Comparison of ENCODE assay signal across 16 cellular contexts in genomic region chr12:52927964-52928363, GRCh38. TPM values are rescaled to one million over a fixed set of nuclear protein-coding genes. Genes with fewer than 3 reads are reported as not detected.
DNase-seq lines count a peak whose midpoint lies in the region; ATAC-seq and TF ChIP-seq lines count a peak whose summit lies in the region.
"Had no signal": no experiment of that assay in that cellular context is flagged by ENCODE, and none has a peak within 500 bp of the region (broad histone marks: within the 10 kb centered on the region; RNA-seq: fewer than 3 reads in every experiment).

No MANE protein-coding gene starts in this region.

- no peaks in the 10 kb centered on the region for H3K36me3 Mint-ChIP-seq in endothelial cell (ENCODE audit: low read depth, unreplicated experiment)
- H3K36me3 Mint-ChIP-seq: naive thymus-derived CD8-positive, alpha-beta T cell had no signal

- ATAC-seq in HG02588 (IDR thresholded peaks at IDR 0.05; ENCODE audit: unreplicated experiment) (no peak), GM21360 (IDR thresholded peaks at IDR 0.05; ENCODE audit: unreplicated experiment) (no peak)
- ATAC-seq: activated CD4-positive, alpha-beta T cell treated with anti-CD3 and anti-CD28 coated beads for 36 hours; naive thymus-derived CD8-positive, alpha-beta T cell had no signal

- H3K9me3 Mint-ChIP-seq in endothelial cell (ENCODE audit: unreplicated experiment): no peaks in the 10 kb centered on the region
- H3K9me3 Mint-ChIP-seq: naive thymus-derived CD8-positive, alpha-beta T cell had no signal

- no peak overlapping the region for H2AFZ ChIP-seq in osteoblast (ENCODE audit: low read length)

- DNase-seq in NT2/D1 (ENCODE audit: low read depth, low spot score) (no peak), endothelial cell (ENCODE audit: low spot score) (no peak), osteoblast (ENCODE audit: insufficient read length, low spot score, missing footprints) (no peak), DMS79 treated with DMSO at 0.1 percent for 48 hours (lab: John Stamatoyannopoulos, UW) (no peak)
- DNase-seq in stimulated activated CD4-positive, alpha-beta T cell treated with anti-CD3 and anti-CD28 coated beads, Interleukin-2, amount 100 ng/mL, for 24 hours: no peak
- DNase-seq: activated CD4-positive, alpha-beta T cell treated with anti-CD3 and anti-CD28 coated beads for 36 hours; activated CD8-positive, alpha-beta memory T cell treated with anti-CD3 and anti-CD28 coated beads, Interleukin-2, amount 50 U/mL, for 4 hours; activated naive CD4-positive, alpha-beta T cell treated with Interleukin-2 at 50 U/mL for 16 hours; cortex of kidney; naive thymus-derived CD8-positive, alpha-beta T cell; NCI-H2081 treated with DMSO at 0.1 percent for 48 hours; stimulated activated CD4-positive, alpha-beta T cell treated with anti-CD3 and anti-CD28 coated beads, Interleukin-1b, Interleukin-23, amount 100 ng/mL, for 48 hours had no signal

- H3K27me3 Mint-ChIP-seq in endothelial cell (ENCODE audit: unreplicated experiment): peaks cover 5% of the 10 kb centered on the region

- H3K4me3 Mint-ChIP-seq in endothelial cell (ENCODE audit: unreplicated experiment): no peak overlapping the region
- H3K4me3 Mint-ChIP-seq: activated CD4-positive, alpha-beta T cell treated with anti-CD3 and anti-CD28 coated beads for 36 hours; naive thymus-derived CD8-positive, alpha-beta T cell had no signal

- H3K4me1 Mint-ChIP-seq in endothelial cell (ENCODE audit: unreplicated experiment): peaks cover 19% of the 10 kb centered on the region
- H3K4me1 Mint-ChIP-seq: activated CD4-positive, alpha-beta T cell treated with anti-CD3 and anti-CD28 coated beads for 36 hours; naive thymus-derived CD8-positive, alpha-beta T cell had no signal

- H3K9me3 ChIP-seq in NT2/D1 (ENCODE audit: insufficient read depth, low read length): no peaks in the 10 kb centered on the region
- H3K9me3 ChIP-seq in osteoblast (ENCODE audit: low read depth, low read length): no peaks in the 10 kb centered on the region

- TF ChIP-seq CTCF in C4-2B (conservative IDR thresholded peaks at IDR 0.05) (no peak), endothelial cell (IDR thresholded peaks at IDR 0.05; ENCODE audit: unreplicated experiment) (no peak), osteoblast (IDR thresholded peaks at IDR 0.05; ENCODE audit: extremely low read depth, low read depth, low read length) (no peak)

- H3K27ac ChIP-seq in C4-2B (peak overlapping the region; percentile 8; the same call in 1 of the 2 replicates), osteoblast (ENCODE audit: low read depth, low read length) (peak overlapping the region; percentile 95)
- H3K27ac ChIP-seq: SK-N-MC had no signal

- H3K36me3 ChIP-seq in NT2/D1 (ENCODE audit: insufficient read depth, insufficient read length, low read length) (no peaks in the 10 kb centered on the region), osteoblast (ENCODE audit: insufficient read depth, low read length) (no peaks in the 10 kb centered on the region)

- peaks cover 26% of the 10 kb centered on the region for H3K4me1 ChIP-seq in NT2/D1 (ENCODE audit: insufficient read depth, insufficient read length)
- peaks cover 33% of the 10 kb centered on the region for H3K4me1 ChIP-seq in osteoblast (ENCODE audit: insufficient read depth, low read length)

- no peaks in the 10 kb centered on the region for H4K20me1 ChIP-seq in osteoblast (ENCODE audit: insufficient read depth, low read length)

- H3K4me3 ChIP-seq in NT2/D1 (ENCODE audit: insufficient read length, low read depth) (no peak overlapping the region), osteoblast (ENCODE audit: insufficient read depth, low read length) (no peak overlapping the region)
- H3K4me3 ChIP-seq: SK-N-MC had no signal

- peak overlapping the region; percentile 4 for H3K4me2 ChIP-seq in osteoblast (ENCODE audit: insufficient read depth, low read length)

- H3K27ac Mint-ChIP-seq in endothelial cell (ENCODE audit: unreplicated experiment): peak overlapping the region; percentile 70
- H3K27ac Mint-ChIP-seq: activated CD4-positive, alpha-beta T cell treated with anti-CD3 and anti-CD28 coated beads for 36 hours had no signal

- H3K27me3 ChIP-seq in NT2/D1 (ENCODE audit: insufficient read depth, insufficient read length) (no peaks in the 10 kb centered on the region), osteoblast (ENCODE audit: insufficient read depth, low read length) (no peaks in the 10 kb centered on the region)

- H3K79me2 ChIP-seq in osteoblast (ENCODE audit: insufficient read depth, low read length): no peaks in the 10 kb centered on the region

- peak overlapping the region; percentile 33 for H3K9ac ChIP-seq in NT2/D1 (ENCODE audit: insufficient read length, low read depth)

RNA-seq across cellular contexts. Expression of gene KRT18, which starts 21.0 kb away (rescaled TPM):
- total RNA-seq in endothelial cell (ENCODE audit: unreplicated experiment): 195 TPM
- 22.4 and 61.9 TPM in 2 replicates for total RNA-seq in osteoblast

RNA-seq across cellular contexts. Expression of gene KRT8, which starts 23.1 kb away (rescaled TPM):
- total RNA-seq in endothelial cell (ENCODE audit: unreplicated experiment): 194 TPM
- total RNA-seq in osteoblast: 2.9 and 5.1 TPM in 2 replicates

Comparison
In these comparisons a context has a peak if more than half of its experiments do, and no peak if none do; other contexts are left out.
1. RNA of gene KRT8, which starts 23.1 kb away (total RNA-seq): 194 TPM in endothelial cell (single experiment); 2.9 to 5.1 TPM in osteoblast; every median in the first group is over 10 times any median in the second.